In genomic region chr3:40505599-40506462, GRCh38 we compare ENCODE assay signal across 8 cellular contexts. TPM values are rescaled to one million over a fixed set of nuclear protein-coding genes. Genes with fewer than 3 reads are reported as not detected.
DNase-seq lines count a peak whose midpoint lies in the region; ATAC-seq and TF ChIP-seq lines count a peak whose summit lies in the region.

Gene ZNF620, plus strand, starts transcription at chr3:40506039. Its CDS starts 314 bp downstream, at chr3:40506353.

- H3K4me1 ChIP-seq in RWPE2 (ENCODE audit: insufficient read depth, poor library complexity, severe bottlenecking): peaks cover 18% of the 10 kb centered on the region
- H3K4me1 ChIP-seq in neutrophil (ENCODE audit: control insufficient read depth in 1 of 2, insufficient read depth in 1 of 2, low read depth in 1 of 2, low read length in 1 of 2): peaks cover 18 to 19% of the 10 kb centered on the region in 2 experiments

- in situ Hi-C loops in Caki2 (cut with HindIII; ENCODE audit: low pct_unique_long_range_greater_than_20kb, low sequenced_read_pairs): no loop called here

- TF ChIP-seq CTCF in RWPE2 (IDR thresholded peaks at IDR 0.05; ENCODE audit: poor library complexity, severe bottlenecking) (peak; percentile 21), neutrophil (IDR thresholded peaks at IDR 0.05) (no peak)

- H3K27ac ChIP-seq in RWPE2 (ENCODE audit: poor library complexity, severe bottlenecking) (peak within 1 kb of the TSS; percentile 33), neutrophil (peak within 1 kb of the TSS; percentile 39), temporal lobe (ENCODE audit: low read depth, low read length) (peak within 1 kb of the TSS; percentile 85)

- H3K36me3 ChIP-seq in RWPE2 (ENCODE audit: low read depth) (no peaks in the 10 kb centered on the region; the same call in 1 of the 2 replicates), neutrophil (no peaks in the 10 kb centered on the region)

- peak within 1 kb of the TSS; percentile 51 for H3K4me3 ChIP-seq in RWPE2 (ENCODE audit: severe bottlenecking)
- H3K4me3 ChIP-seq in neutrophil (ENCODE audit: low read depth in 1 of 2, low read length in 1 of 2): peak within 1 kb of the TSS; percentile 62 to 71

- DNase-seq in Caki2 (ENCODE audit: low read depth): peak; percentile 71
- peak; percentile 91 for DNase-seq in HuH-7 (ENCODE audit: low spot score)
- peak; percentile 58 for DNase-seq in RWPE2 (ENCODE audit: low spot score)
- peak; percentile 14 for DNase-seq in activated gamma-delta T cell treated with anti-CD3 and anti-CD28 coated beads, Interleukin-2, amount 50 U/mL, for 16 hours (ENCODE audit: low read depth)
- peak; percentile 77 for DNase-seq in globus pallidus (ENCODE audit: low spot score)

- H3K9me3 ChIP-seq in RWPE2 (ENCODE audit: severe bottlenecking): no peaks in the 10 kb centered on the region
- H3K9me3 ChIP-seq in neutrophil: no peaks in the 10 kb centered on the region

- peak; percentile 58 for ATAC-seq in GM21367 (IDR thresholded peaks at IDR 0.05; ENCODE audit: unreplicated experiment)
- ATAC-seq in RWPE2 (ENCODE audit: low read depth): peak; percentile 51

- H3K27me3 ChIP-seq in RWPE2 (ENCODE audit: insufficient read depth, poor library complexity, severe bottlenecking) (no peaks in the 10 kb centered on the region), neutrophil (no peaks in the 10 kb centered on the region)

RNA-seq across cellular contexts. Expression of gene ZNF620, which starts in this region (rescaled TPM):
- 0.88 and 1.0 TPM in 2 replicates for total RNA-seq in Caki2 (2014; rRNA removed; shearing (Covaris generic); ENCODE audit: low replicate concordance)
- 9.3 TPM for total RNA-seq in temporal lobe

Comparison
In these comparisons a context has a peak if more than half of its experiments do, and no peak if none do; other contexts are left out.
1. Peak in every context shown above with its lines: DNase-seq, ATAC-seq, H3K4me3 ChIP-seq and H3K27ac ChIP-seq.
2. DNase-seq: peak in every context shown above with its lines; median percentile 91 in HuH-7; 77 in globus pallidus; 71 in Caki2; 58 in RWPE2; 14 in activated gamma-delta T cell treated with anti-CD3 and anti-CD28 coated beads, Interleukin-2, amount 50 U/mL, for 16 hours.
3. H3K27ac ChIP-seq: peak in every context shown above with its lines; median percentile 85 in temporal lobe; 39 in neutrophil; 33 in RWPE2.